In the genomic region with DNA sequence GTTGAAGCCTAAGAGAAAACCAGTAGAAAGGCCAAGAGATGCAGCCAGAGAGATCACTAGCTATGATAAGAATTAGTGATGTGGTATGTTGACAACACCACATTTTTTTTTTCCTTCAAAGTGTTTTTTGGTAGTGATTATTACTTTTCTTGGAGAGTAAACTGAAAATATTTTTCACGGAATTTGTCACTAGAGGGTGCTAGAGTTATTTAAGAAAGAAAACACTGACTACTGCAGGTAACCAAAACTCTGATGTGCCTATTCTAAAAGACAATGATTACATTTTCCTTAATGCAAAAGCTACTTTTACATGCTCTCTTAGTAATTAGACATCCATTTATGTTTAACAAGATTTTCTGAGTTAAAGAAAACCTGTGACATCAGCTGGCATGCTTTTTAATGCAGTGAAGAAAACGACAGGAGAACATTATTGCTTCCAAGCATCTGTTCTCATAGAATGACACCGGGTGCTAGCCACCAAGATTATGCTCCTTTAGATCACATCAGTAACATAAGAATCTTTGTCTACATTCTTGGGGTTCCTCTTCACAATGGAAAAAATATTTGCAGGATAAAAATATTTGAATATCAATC, we compare ENCODE assay signal across 1 cellular context.
A peak's percentile ranks its signal among the peaks of the same experiment; 100 is the strongest.
TF ChIP-seq lines count a peak whose summit lies in the region.

No MANE protein-coding gene starts in this region.

TF ChIP-seq in GM12878, 131 proteins besides CTCF, POLR2A, EP300 and RAD21:
- TF ChIP-seq TAF1 (IDR thresholded peaks at IDR 0.05; ENCODE audit: borderline replicate concordance, low read depth, low read length) = no peak
- peak; percentile 71; the same call in 1 of the 2 replicates for TF ChIP-seq SMC3 (IDR thresholded peaks at IDR 0.05; ENCODE audit: borderline replicate concordance, low read length)
